ENCODE assay signal across 8 cellular contexts in the genomic region with DNA sequence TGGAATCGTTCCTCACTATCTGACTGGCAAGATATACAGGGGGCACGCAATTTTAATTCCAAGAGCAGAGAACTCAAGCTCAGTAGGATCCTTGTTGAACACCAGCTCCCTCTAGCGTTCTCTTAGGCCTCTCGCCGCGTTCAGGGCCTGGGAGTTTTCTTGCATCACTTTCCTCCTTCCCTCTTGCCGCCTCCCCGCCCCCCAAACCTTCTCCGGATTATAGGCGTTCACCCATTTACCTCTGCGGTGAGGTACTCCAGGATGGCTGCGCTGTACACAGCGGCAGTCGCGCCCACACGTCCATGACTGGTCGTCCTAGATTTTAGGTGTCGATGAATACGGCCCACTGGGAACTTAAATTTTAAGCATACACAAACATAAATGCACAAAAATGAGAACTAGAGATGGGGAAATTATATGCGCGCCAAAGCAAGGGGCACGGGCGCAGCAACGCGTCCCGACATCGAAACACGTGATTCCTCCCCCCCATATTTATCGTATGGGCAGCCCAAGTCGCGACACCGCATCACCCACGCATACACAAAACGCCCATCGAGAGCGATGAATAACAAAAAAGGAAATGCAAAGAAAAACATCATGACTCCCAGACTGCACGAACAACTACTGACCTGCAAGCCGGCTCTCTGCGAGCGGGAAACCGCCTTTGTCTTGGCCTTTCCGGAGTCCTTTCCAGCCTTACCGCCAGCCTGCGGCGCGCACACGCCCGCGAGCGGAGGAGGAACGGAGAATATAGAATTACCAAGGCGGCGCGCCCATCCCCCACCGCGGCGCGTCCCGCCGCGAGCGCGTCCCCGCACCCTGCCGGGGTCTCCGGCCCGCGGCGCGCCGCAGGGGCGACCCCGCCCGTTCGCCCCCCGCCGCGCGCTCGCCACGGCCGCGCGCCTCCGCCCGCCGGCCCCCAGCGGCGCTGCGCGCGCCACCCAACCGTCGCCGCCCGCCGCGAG. TPM values are rescaled to one million over a fixed set of nuclear protein-coding genes. Genes with fewer than 3 reads are reported as not detected.
A peak's percentile ranks its signal among the peaks of the same experiment; 100 is the strongest.
DNase-seq lines count a peak whose midpoint lies in the region; ATAC-seq, FAIRE-seq and TF ChIP-seq lines count a peak whose summit lies in the region.

No MANE protein-coding gene starts in this region.

- TF ChIP-seq CTCF in right atrium auricular region (IDR thresholded peaks at IDR 0.05) (peak; percentile 70 to 87), prostate gland (IDR thresholded peaks at IDR 0.05) (peak in 3 of 4 experiments; percentile 81 to 88 (median 88))

- TF ChIP-seq POLR2A in GM12891 (IDR thresholded peaks at IDR 0.05; ENCODE audit: low read depth, low read length) (no peak), prostate gland (IDR thresholded peaks at IDR 0.05) (peak; percentile 43)

- DNase-seq in GM12891 (ENCODE audit: insufficient read length, low spot score) (peak; percentile 18), NCI-H146 (lab: John Stamatoyannopoulos, UW) (peak; percentile 81), T follicular helper cell (ENCODE audit: low read depth) (peak; percentile 86), right atrium auricular region (ENCODE audit: low spot score) (peak; percentile 91), prostate gland (ENCODE audit: low spot score) (peak; percentile 93)

- ATAC-seq in HG02870 (IDR thresholded peaks at IDR 0.05; ENCODE audit: unreplicated experiment): peak; percentile 22

- H3K9me3 ChIP-seq in right atrium auricular region: no peaks in the 10 kb centered on the region
- H3K9me3 ChIP-seq in prostate gland: no peaks in the 10 kb centered on the region

- intact Hi-C loops in prostate gland (cut with DNase I): loop anchor here (2.0 kb wide), 2 partner anchors 55 to 387 kb away; a partner anchor contains a TSS

- H3K4me1 ChIP-seq in right atrium auricular region (peaks cover 0 to 41% of the 10 kb centered on the region in 2 donors), prostate gland (replicated peaks) (peaks cover 6% of the 10 kb centered on the region), urinary bladder (ENCODE audit: insufficient read depth) (no peaks in the 10 kb centered on the region)

- WGBS in prostate gland: 1% methylated on average over 98 of the region's 98 CpGs
- WGBS in urinary bladder: under 1% methylated on average over 98 of the region's 98 CpGs

- H3K27me3 ChIP-seq in right atrium auricular region (no peaks in the 10 kb centered on the region), prostate gland (replicated peaks; ENCODE audit: insufficient read depth) (no peaks in the 10 kb centered on the region)

- FAIRE-seq in GM12891 (lab: Jason Lieb, UNC): peak; percentile 79

- H3K4me3 ChIP-seq in right atrium auricular region (peak overlapping the region; percentile 76 to 80), prostate gland (peak overlapping the region; percentile 72 to 82), urinary bladder (ENCODE audit: low read depth, low read length) (peak overlapping the region; percentile 85)

- H3K36me3 ChIP-seq in right atrium auricular region (no peaks in the 10 kb centered on the region), prostate gland (no peaks in the 10 kb centered on the region), urinary bladder (ENCODE audit: insufficient read depth) (no peaks in the 10 kb centered on the region)

- peak overlapping the region; percentile 91 for H3K27ac ChIP-seq in angular gyrus (ENCODE audit: low read depth, low read length)
- H3K27ac ChIP-seq in right atrium auricular region: peak overlapping the region; percentile 89 to 96
- peak overlapping the region; percentile 94 to 97 for H3K27ac ChIP-seq in prostate gland
- peak overlapping the region; percentile 69 for H3K27ac ChIP-seq in urinary bladder (ENCODE audit: low read depth)

TF ChIP-seq in GM12891, 5 proteins besides CTCF, POLR2A, EP300 and RAD21:
- TF ChIP-seq SPI1 (IDR thresholded peaks at IDR 0.05; ENCODE audit: low read depth, low read length) (0 out of 2 replicates have a peak, but pooled peaks have one; percentile 0), POLR2AphosphoS5 (IDR thresholded peaks at IDR 0.05; ENCODE audit: low read depth, low read length) (no peak), PAX5 (IDR thresholded peaks at IDR 0.05; ENCODE audit: insufficient read depth, low read length, severe bottlenecking) (no peak), POU2F2 (IDR thresholded peaks at IDR 0.05; ENCODE audit: low read depth, low read length) (peak; percentile 62; the same call in 1 of the 2 replicates), TAF1 (IDR thresholded peaks at IDR 0.05; ENCODE audit: low read depth, low read length) (0 out of 2 replicates have a peak, but pooled peaks have one; percentile 44)
TF ChIP-seq in GM12891: peak in this region for 3.

RNA-seq across cellular contexts. Expression of a gene that starts 0.8 kb away (rescaled TPM):
- polyA plus RNA-seq in GM12891 (2012; ENCODE audit: low read depth, missing spikeins): 658 TPM
- total RNA-seq in right atrium auricular region: 100 to 1,000 TPM; 128 to 143 TPM
- 100 to 1,000 TPM; 148 to 157 TPM for total RNA-seq in prostate gland
- 204 TPM for total RNA-seq in urinary bladder
- 358 TPM for polyA plus RNA-seq in urinary bladder

RNA-seq across cellular contexts. Expression of a gene that starts 2.9 kb away (rescaled TPM):
- polyA plus RNA-seq in GM12891 (2012; ENCODE audit: low read depth, missing spikeins): 32.4 TPM
- total RNA-seq in right atrium auricular region: 10 to 100 TPM; 13.9 to 15.1 TPM
- total RNA-seq in prostate gland: 10 to 100 TPM; 23.3 to 27.4 TPM
- total RNA-seq in urinary bladder: 103 TPM
- 23.6 TPM for polyA plus RNA-seq in urinary bladder

RNA-seq across cellular contexts. Expression of a gene that starts 55.1 kb away (rescaled TPM):
- polyA plus RNA-seq in GM12891 (2012; ENCODE audit: low read depth, missing spikeins): 27.1 TPM
- total RNA-seq in right atrium auricular region (10 to 100 TPM; 21.8 to 38.9 TPM), prostate gland (10 to 100 TPM; 51.6 to 78.7 TPM), urinary bladder (68.4 TPM)
- 45.0 TPM for polyA plus RNA-seq in urinary bladder

Comparison
In these comparisons a context has a peak if more than half of its experiments do, and no peak if none do; other contexts are left out.
1. Peak in every context shown above with its lines: DNase-seq, ATAC-seq, H3K4me3 ChIP-seq and H3K27ac ChIP-seq.
2. DNase-seq: peak in every context shown above with its lines; median percentile 93 in prostate gland; 91 in right atrium auricular region; 86 in T follicular helper cell; 81 in NCI-H146; 18 in GM12891.